In the genomic region with DNA sequence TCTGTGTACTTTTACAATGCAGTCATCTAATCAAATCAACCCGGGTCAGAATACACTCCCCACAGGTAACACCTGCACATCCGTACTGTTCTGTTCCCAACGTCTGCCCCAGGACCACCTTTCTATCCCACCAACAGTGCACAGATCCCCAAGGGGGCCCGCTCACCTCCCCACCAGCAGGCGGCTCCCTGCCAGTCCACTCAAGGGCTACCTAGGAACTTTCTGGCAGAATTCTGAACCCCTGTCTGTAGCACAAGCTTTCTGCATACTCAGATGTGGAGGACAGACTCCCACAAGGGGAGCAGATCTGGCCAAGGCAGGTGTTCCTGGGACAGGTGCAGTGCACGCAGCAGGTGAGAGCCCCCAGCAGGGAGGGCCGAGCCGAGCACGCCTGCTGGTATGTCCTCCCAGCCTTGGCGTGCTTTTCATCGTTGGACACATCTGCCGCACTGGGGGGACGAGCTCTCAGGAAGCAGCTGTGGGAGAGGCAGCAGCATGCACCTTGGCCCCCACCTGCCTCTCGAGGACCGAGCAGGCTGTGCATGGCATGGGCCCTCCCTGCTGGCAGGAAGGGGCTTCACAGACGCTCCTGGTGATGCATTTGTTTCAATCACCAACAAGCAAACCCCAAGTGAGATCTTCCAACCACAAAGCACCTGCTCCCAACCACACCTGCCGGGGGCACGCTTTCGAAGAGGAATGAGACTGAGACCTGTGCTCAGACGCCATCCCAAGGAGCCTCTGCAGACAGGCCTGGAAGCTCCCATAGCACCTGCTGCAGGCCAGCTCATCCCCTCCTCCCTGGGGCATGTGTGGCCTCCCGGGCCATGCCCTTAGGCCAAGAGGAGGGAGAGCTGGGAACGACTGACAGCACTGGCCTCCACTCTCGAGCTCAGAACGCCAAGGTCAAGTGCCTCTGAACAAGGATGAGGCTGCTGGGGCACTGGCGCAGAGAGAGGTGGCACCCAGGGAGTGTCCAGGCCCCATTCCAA, we compare ENCODE assay signal across 8 cellular contexts. TPM values are rescaled to one million over a fixed set of nuclear protein-coding genes. Genes with fewer than 3 reads are reported as not detected.
DNase-seq lines count a peak whose midpoint lies in the region; ATAC-seq and TF ChIP-seq lines count a peak whose summit lies in the region.

No MANE protein-coding gene starts in this region.

- H3K4me3 Mint-ChIP-seq in nephron progenitor cell: no peak overlapping the region

- TF ChIP-seq POLR2A in heart left ventricle (IDR thresholded peaks at IDR 0.05): no peak

- peaks cover 0 to 86% (median 63%) of the 10 kb centered on the region in 12 donors for H3K4me1 ChIP-seq in heart left ventricle

- peak overlapping the region; percentile 69 to 94 (median 86) for H3K27ac ChIP-seq in heart left ventricle

- H3K9me3 ChIP-seq in heart left ventricle: no peaks in the 10 kb centered on the region

- peak; percentile 90 for ATAC-seq in HG02678 (IDR thresholded peaks at IDR 0.05; ENCODE audit: unreplicated experiment)
- ATAC-seq in heart left ventricle: peak; percentile 53 to 74 (median 68)

- intact Hi-C loops in heart left ventricle (cut with DNase I) (loop anchor here in 2 of 10 donors (1.0 to 2.0 kb wide), 3 partner anchors 17 to 35 kb away; partner anchors contain the start of gene RAB20 (in 1 of the 2)), head of caudate nucleus (cut with DNase I) (no loop called here)

- no peaks in the 10 kb centered on the region for H3K27me3 ChIP-seq in heart left ventricle

- H3K27ac Mint-ChIP-seq in nephron progenitor cell: no peak overlapping the region

- peaks cover 55% of the 10 kb centered on the region for H3K4me1 Mint-ChIP-seq in nephron progenitor cell

- no peaks in the 10 kb centered on the region for H3K36me3 Mint-ChIP-seq in nephron progenitor cell (ENCODE audit: low read depth)

- 61 to 65% (median 65%) methylated on average over 19 to 25 of the region's 25 CpGs for whole genome bisulfite sequencing in heart left ventricle, 4 donors

- TF ChIP-seq CTCF in heart left ventricle (IDR thresholded peaks at IDR 0.05): no peak
- no peak for TF ChIP-seq CTCF in nephron progenitor cell (IDR thresholded peaks at IDR 0.05)

- peaks cover 0 to 11% (median 6%) of the 10 kb centered on the region in 9 donors for H3K36me3 ChIP-seq in heart left ventricle

- no peaks in the 10 kb centered on the region for H3K9me3 Mint-ChIP-seq in nephron progenitor cell

- no peak overlapping the region for H3K4me3 ChIP-seq in heart left ventricle

- H3K27me3 Mint-ChIP-seq in nephron progenitor cell (ENCODE audit: low read depth, poor library complexity): peaks cover 13% of the 10 kb centered on the region

- DNase-seq in NCI-H1436 (lab: John Stamatoyannopoulos, UW): peak; percentile 69
- DNase-seq in NCI-H1436 treated with DMSO at 0.1 percent for 48 hours (lab: John Stamatoyannopoulos, UW): no peak
- DNase-seq in NCI-H2029 treated with DMSO at 0.1 percent for 48 hours (lab: John Stamatoyannopoulos, UW): peak; percentile 94
- DNase-seq in heart left ventricle: peak in 4 of 5 donors; percentile 56 to 83 (median 72)
- DNase-seq in nephron progenitor cell: no peak
- DNase-seq in SK-N-DZ (ENCODE audit: low spot score): no peak
- DNase-seq in head of caudate nucleus: no peak

RNA-seq across cellular contexts. Expression of gene RAB20, which starts 35.9 kb away (rescaled TPM):
- total RNA-seq in heart left ventricle: 10 to 100 TPM in 8 of 9 donors, 1 to 10 TPM in 1; 5.5 to 30.2 (median 13.7) TPM
- polyA plus RNA-seq in heart left ventricle: 10 to 100 TPM in 1 of 2 donors, 1 to 10 TPM in 1; 7.4 to 17.3 TPM
- polyA plus RNA-seq in SK-N-DZ (2014; cell fraction: cytosol; rRNA removed): 0.08 and 0.97 TPM in 2 replicates
- polyA plus RNA-seq in SK-N-DZ (2014; cell fraction: nucleus; rRNA removed): not detected in 2 replicates

Comparison
In these comparisons a context has a peak if more than half of its experiments do, and no peak if none do; other contexts are left out.
1. DNase-seq: peak in NCI-H1436 (single experiment), NCI-H2029 treated with DMSO at 0.1 percent for 48 hours (single experiment) and heart left ventricle (4 of 5); none in NCI-H1436 treated with DMSO at 0.1 percent for 48 hours (single experiment), nephron progenitor cell (single experiment), SK-N-DZ (single experiment) and head of caudate nucleus (0 of 42).